32 cellular contexts compared by ENCODE assay signal in the genomic region with DNA sequence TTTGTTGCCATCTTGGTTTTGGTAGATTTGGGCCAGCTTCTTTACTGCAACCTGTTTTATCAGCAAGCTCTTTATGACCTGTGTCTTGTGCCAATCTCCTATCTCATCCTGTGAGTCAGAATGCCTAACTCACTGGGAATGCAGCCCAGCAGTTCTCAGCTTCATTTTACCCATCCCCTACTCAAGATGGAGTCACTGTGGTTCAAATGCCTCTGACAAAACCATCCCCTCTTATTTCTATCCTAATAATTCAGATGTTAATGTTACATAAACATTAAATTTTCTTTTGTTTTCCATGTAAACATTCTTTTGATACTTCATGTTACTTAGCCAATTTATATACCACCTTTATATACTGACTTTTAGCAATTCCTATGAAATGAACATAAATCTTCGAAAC.
DNase-seq lines count a peak whose midpoint lies in the region; ATAC-seq and TF ChIP-seq lines count a peak whose summit lies in the region.
"Had no signal": no experiment of that assay in that cellular context is flagged by ENCODE, and none has a peak within 500 bp of the region (broad histone marks: within the 10 kb centered on the region; RNA-seq: fewer than 3 reads in every experiment).

No MANE protein-coding gene starts in this region.

- POLR2A ChIA-PET in PC-3 (lab: Charles Lee; ENCODE audit: unreplicated experiment) = no interaction called here

- no peak overlapping the region for H3K9ac ChIP-seq in PC-3 (ENCODE audit: low read length)

- no peak overlapping the region for H3K4me3 ChIP-seq in PC-3 (ENCODE audit: low read length)
- H3K4me3 ChIP-seq in adrenal gland = no peak overlapping the region
- H3K4me3 ChIP-seq in thyroid gland (replicated peaks in 1 of 3) = no peak overlapping the region
- H3K4me3 ChIP-seq: body of pancreas, dorsolateral prefrontal cortex, mucosa of descending colon, psoas muscle, SJCRH30, tibial nerve had no signal

- no peaks in the 10 kb centered on the region for H3K79me2 ChIP-seq in PC-3 (ENCODE audit: low read length)

- no TSS peak for BruUV-seq in PC-3 (replicated peaks; lab: Mats Ljungman, UMichigan)

- DNase-seq in HK-2 (ENCODE audit: unreplicated experiment) (peak; percentile 4), PC-3 (peak; percentile 54), adrenal gland (peak in 6 of 7 donors; percentile 24 to 56 (median 36)), foreskin keratinocyte (peak; percentile 25 to 67), COR-L47 (lab: John Stamatoyannopoulos, UW) (no peak), thyroid gland (no peak)
- DNase-seq: activated CD4-positive, alpha-beta T cell treated with anti-CD3 and anti-CD28 coated beads, Interleukin-2, amount 50 U/mL, for 4 hours; activated CD4-positive, CD25-positive, alpha-beta regulatory T cell; activated naive CD4-positive, alpha-beta T cell; activated naive CD8-positive, alpha-beta T cell treated with anti-CD3 and anti-CD28 coated beads, Interleukin-2, amount 50 U/mL, for 24 hours; activated T-cell treated with anti-CD3 and anti-CD28 coated beads, Interleukin-2, amount 50 U/mL, for 72 hours; body of pancreas; cerebellar nuclear complex; DMS53; dorsolateral prefrontal cortex; hypothalamus; left colon; mucosa of descending colon; natural killer cell; NCI-H2029 treated with DMSO at 0.1 percent for 48 hours; NCI-H345; occipital lobe; psoas muscle; RPMI8226; SJCRH30; stimulated activated CD4-positive, alpha-beta T cell treated with anti-CD3 and anti-CD28 coated beads, Interleukin-12 subunit alpha, Interleukin-12 subunit beta, amount 100 ng/mL, for 4 hours; stimulated activated CD4-positive, alpha-beta T cell treated with anti-CD3 and anti-CD28 coated beads, Interleukin-2, amount 100 ng/mL, for 48 hours; T-helper 1 cell had no signal

- WGBS in adrenal gland, 4 donors = 82 to 95% (median 87%) methylated on average over 1 of the region's 1 CpG
- 89 to 90% methylated on average over 1 of the region's 1 CpG for WGBS in thyroid gland, 2 donors

- H3K4me2 ChIP-seq in PC-3 (ENCODE audit: low read length) = no peak overlapping the region

- no peaks in the 10 kb centered on the region for H4K20me1 ChIP-seq in PC-3 (ENCODE audit: low read length)

- TF ChIP-seq POLR2A in adrenal gland (IDR thresholded peaks at IDR 0.05) (no peak), thyroid gland (IDR thresholded peaks at IDR 0.05) (no peak)

- no peaks in the 10 kb centered on the region for H3F3A ChIP-seq in PC-3 (ENCODE audit: low read length, unreplicated experiment)

- TF ChIP-seq CTCF in PC-3 (conservative IDR thresholded peaks at IDR 0.05; ENCODE audit: low read depth, low read length) (no peak), adrenal gland (IDR thresholded peaks at IDR 0.05) (no peak), foreskin keratinocyte (conservative IDR thresholded peaks at IDR 0.05) (no peak), thyroid gland (IDR thresholded peaks at IDR 0.05) (no peak)

- CTCF ChIA-PET in PC-3 (lab: Charles Lee) = no interaction called here

- H3K9me3 ChIP-seq in PC-3 (ENCODE audit: low read length) (no peaks in the 10 kb centered on the region), adrenal gland (replicated peaks in 1 of 3) (no peaks in the 10 kb centered on the region), thyroid gland (no peaks in the 10 kb centered on the region)
- H3K9me3 ChIP-seq: body of pancreas, psoas muscle, SJCRH30 had no signal

- intact Hi-C loops in PC-3 (cut with micrococcal nuclease) = loop anchor here (5.0 to 10.0 kb wide), 2 partner anchors 131 to 467 kb away; no protein-coding TSS in a partner anchor
- intact Hi-C loops in adrenal gland (cut with DNase I) = no loop called here
- intact Hi-C loops in thyroid gland (cut with DNase I) = no loop called here

- H3K27ac ChIP-seq in PC-3 (ENCODE audit: low read length) (no peak overlapping the region), adrenal gland (peak overlapping the region in 1 of 5 donors; percentile 16), foreskin keratinocyte (no peak overlapping the region), thyroid gland (no peak overlapping the region)
- H3K27ac ChIP-seq: body of pancreas, dorsolateral prefrontal cortex, psoas muscle, SJCRH30, tibial nerve had no signal

- ATAC-seq in PC-3 (no peak), foreskin keratinocyte (peak; percentile 80), GM19328 (IDR thresholded peaks at IDR 0.05; ENCODE audit: unreplicated experiment) (no peak), HG03108 (IDR thresholded peaks at IDR 0.05; ENCODE audit: unreplicated experiment) (no peak)
- ATAC-seq: activated naive CD8-positive, alpha-beta T cell treated with anti-CD3 and anti-CD28 coated beads, Interleukin-2, amount 50 U/mL, for 24 hours; activated T-cell treated with anti-CD3 and anti-CD28 coated beads, Interleukin-2, amount 50 U/mL, for 72 hours; body of pancreas; left colon; mucosa of descending colon; natural killer cell; psoas muscle; sciatic nerve had no signal

- H2AFZ ChIP-seq in PC-3 (ENCODE audit: low read length) = no peak overlapping the region

- 0 out of 2 replicates have a peak, but pooled peaks cover 3% of the 10 kb centered on the region for H3K9me2 ChIP-seq in PC-3 (replicated peaks; ENCODE audit: low read length)

- H3K27me3 ChIP-seq in PC-3 (ENCODE audit: low read length) (no peaks in the 10 kb centered on the region), adrenal gland (no peaks in the 10 kb centered on the region), foreskin keratinocyte (no peaks in the 10 kb centered on the region), thyroid gland (no peaks in the 10 kb centered on the region)
- H3K27me3 ChIP-seq: body of pancreas, dorsolateral prefrontal cortex, SJCRH30, tibial nerve had no signal

- H3K36me3 ChIP-seq in PC-3 (ENCODE audit: low read depth, low read length) = no peaks in the 10 kb centered on the region
- no peaks in the 10 kb centered on the region for H3K36me3 ChIP-seq in adrenal gland (replicated peaks in 1 of 2)
- no peaks in the 10 kb centered on the region for H3K36me3 ChIP-seq in thyroid gland
- H3K36me3 ChIP-seq: SJCRH30, tibial nerve had no signal

- H3K4me1 ChIP-seq in PC-3 (ENCODE audit: insufficient read depth, low read length) = peaks cover 26% of the 10 kb centered on the region
- peaks cover 9 to 15% of the 10 kb centered on the region in 2 donors for H3K4me1 ChIP-seq in adrenal gland (replicated peaks in 1 of 2)
- peaks cover 26% of the 10 kb centered on the region for H3K4me1 ChIP-seq in foreskin keratinocyte
- no peaks in the 10 kb centered on the region for H3K4me1 ChIP-seq in thyroid gland
- H3K4me1 ChIP-seq: body of pancreas, psoas muscle, SJCRH30, tibial nerve had no signal

Comparison
In these comparisons a context has a peak if more than half of its experiments do, and no peak if none do; other contexts are left out.
1. DNase-seq: peak in HK-2 (single experiment), PC-3 (single experiment), adrenal gland (6 of 7) and foreskin keratinocyte (2 of 2); none in COR-L47 (single experiment) and thyroid gland (0 of 2).